Comparison of ENCODE assay signal across 17 cellular contexts in the genomic region with DNA sequence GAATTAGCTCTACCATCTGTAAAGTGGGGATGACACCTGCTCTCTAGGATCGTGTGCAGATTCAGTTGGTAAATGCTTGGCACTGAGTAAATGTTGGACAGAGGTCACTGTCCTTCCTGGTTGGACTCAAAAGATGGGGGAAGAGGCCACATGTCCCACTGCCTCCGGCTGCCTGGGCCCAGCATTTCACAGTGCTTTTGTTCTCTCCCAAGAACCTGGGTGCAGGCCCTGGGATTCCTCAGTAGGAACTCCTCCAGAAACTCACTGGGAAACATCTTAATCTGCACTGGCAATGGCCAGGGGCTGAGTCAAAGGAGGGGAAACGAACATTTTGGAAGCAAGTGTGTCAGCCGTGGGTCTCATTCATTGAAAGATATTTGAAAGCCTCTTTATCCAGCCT.
"Had no signal": no experiment of that assay in that cellular context is flagged by ENCODE, and none has a peak within 500 bp of the region (broad histone marks: within the 10 kb centered on the region; RNA-seq: fewer than 3 reads in every experiment).

No MANE protein-coding gene starts in this region.

- H3K9me3 ChIP-seq: SK-N-SH had no signal

- DNase-seq: KBM-7, MV-4-11, NCI-H1048, NCI-H1105, NCI-H1417, NCI-H1436 treated with DMSO at 0.1 percent for 48 hours, NCI-H1694, NCI-H187 treated with DMSO at 0.1 percent for 48 hours, NCI-H2029 treated with DMSO at 0.1 percent for 48 hours, NCI-H2227 treated with DMSO at 0.1 percent for 48 hours, NCI-H69, NCI-H774, Right ventricle myocardium superior, RPMI8226, SK-N-SH, SW 1271 had no signal

- H3K9ac ChIP-seq: SK-N-SH had no signal

- FAIRE-seq: RCC 7860 had no signal
